Comparison of ENCODE assay signal across 8 cellular contexts in the genomic region with DNA sequence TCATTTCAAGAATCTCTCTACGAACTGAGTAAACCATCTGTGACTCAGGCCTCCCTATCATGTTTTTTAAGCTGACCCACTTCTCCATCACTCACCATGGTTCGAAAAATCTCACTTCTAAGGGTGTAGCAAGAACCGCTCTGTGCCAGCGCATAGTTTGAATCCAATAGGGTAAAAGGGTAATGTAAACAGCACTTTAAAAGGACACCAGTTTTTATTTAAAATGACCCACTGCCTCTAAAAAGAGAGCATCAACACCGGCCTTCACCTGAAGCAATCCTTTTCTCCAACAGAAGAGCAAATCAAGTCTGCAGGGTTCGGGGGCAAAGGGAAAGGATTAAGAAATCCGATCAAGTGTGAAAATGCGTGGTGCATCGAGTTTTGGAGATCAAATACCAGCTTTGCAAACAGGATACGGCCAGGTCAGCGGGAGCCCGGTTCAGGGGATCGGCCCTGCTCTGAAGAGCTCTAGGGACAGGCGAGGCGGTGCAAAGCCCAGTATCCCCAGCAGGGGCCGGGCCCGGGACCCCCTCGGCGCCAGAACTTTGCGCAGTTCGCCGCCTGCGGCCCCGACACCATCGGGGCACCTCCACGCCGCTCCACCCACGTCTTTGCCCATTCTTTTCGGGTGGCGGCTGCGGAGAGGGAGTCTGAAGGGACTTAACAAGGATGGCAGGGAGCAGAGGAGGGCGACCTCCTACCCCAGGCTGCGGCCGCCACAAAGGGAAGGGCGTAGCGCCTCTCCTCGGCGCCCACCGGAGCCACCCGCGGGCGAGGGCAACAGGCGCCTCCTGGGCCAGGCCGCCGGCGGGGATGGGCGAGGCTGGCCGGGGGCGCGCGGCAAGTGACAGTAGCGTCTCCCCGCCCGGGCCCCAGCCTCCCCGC. TPM values are rescaled to one million over a fixed set of nuclear protein-coding genes. Genes with fewer than 3 reads are reported as not detected.
A peak's percentile ranks its signal among the peaks of the same experiment; 100 is the strongest.
DNase-seq lines count a peak whose midpoint lies in the region; ATAC-seq and TF ChIP-seq lines count a peak whose summit lies in the region.

No MANE protein-coding gene starts in this region.

- H3K4me3 ChIP-seq in BLaER1, result peak overlapping the region; percentile 80

- H3K9me3 ChIP-seq in BLaER1, result no peaks in the 10 kb centered on the region

- peak in 1 of 3 donors; percentile 13 for TF ChIP-seq CTCF in omental fat pad (IDR thresholded peaks at IDR 0.05)

- peaks cover 41% of the 10 kb centered on the region for H3K4me1 ChIP-seq in BLaER1

- no peaks in the 10 kb centered on the region for H3K36me3 ChIP-seq in BLaER1

- peak overlapping the region; percentile 79; the same call in 1 of the 2 replicates for H3K9ac ChIP-seq in BLaER1

- DNase-seq in RKO (ENCODE audit: low spot score), result peak; percentile 84
- DNase-seq in activated naive CD4-positive, alpha-beta T cell treated with anti-CD3 and anti-CD28 coated beads, Interleukin-2, amount 50 U/mL, for 16 hours, result peak; percentile 46
- peak in 40 of 42 donors; percentile 4 to 70 (median 46) for DNase-seq in head of caudate nucleus
- DNase-seq in omental fat pad (ENCODE audit: low spot score), result no peak
- peak; percentile 62 for DNase-seq in ureter (ENCODE audit: low spot score)

- intact Hi-C loops in head of caudate nucleus (cut with DNase I), result loop anchor here (5.0 kb wide), 1 partner anchor 70 kb away; a partner anchor contains a TSS

- peak overlapping the region; percentile 97 for H3K4me2 ChIP-seq in BLaER1

- peak; percentile 39 for ATAC-seq in GM19035 (IDR thresholded peaks at IDR 0.05; ENCODE audit: unreplicated experiment)
- ATAC-seq in HG03159 (IDR thresholded peaks at IDR 0.05; ENCODE audit: unreplicated experiment), result peak; percentile 50
- ATAC-seq in omental fat pad (ENCODE audit: low FRiP score), result peak; percentile 60

- no peak overlapping the region for H3K27ac ChIP-seq in BLaER1

- peaks cover 21% of the 10 kb centered on the region for H3K27me3 ChIP-seq in BLaER1

- peaks cover 18% of the 10 kb centered on the region for H4K20me1 ChIP-seq in BLaER1

RNA-seq across cellular contexts. Expression of a gene that starts 0.8 kb away (rescaled TPM):
- 10 to 100 TPM; 25.1 to 96.4 (median 72.8) TPM for total RNA-seq in omental fat pad
- 9.7 TPM for total RNA-seq in ureter
